Comparison of ENCODE assay signal across 8 cellular contexts in genomic region chr12:109518820-109519665, GRCh38. TPM values are rescaled to one million over a fixed set of nuclear protein-coding genes. Genes with fewer than 3 reads are reported as not detected.
A peak's percentile ranks its signal among the peaks of the same experiment; 100 is the strongest.
DNase-seq lines count a peak whose midpoint lies in the region; ATAC-seq and FAIRE-seq lines count a peak whose summit lies in the region.

No MANE protein-coding gene starts in this region.

- H4K91ac ChIP-seq in mesenchymal stem cell (ENCODE audit: low read length) = no peak overlapping the region

- no peak overlapping the region for H3K23ac ChIP-seq in mesenchymal stem cell (ENCODE audit: low read length in 2 of 2)

- peak overlapping the region in 1 of 2 experiments; percentile 92 for H3K4ac ChIP-seq in mesenchymal stem cell (ENCODE audit: low read depth in 1 of 2, low read length in 2 of 2)

- peak overlapping the region; percentile 18 to 97 for H3K18ac ChIP-seq in mesenchymal stem cell (ENCODE audit: low read depth in 1 of 2, low read length in 2 of 2)

- no peak overlapping the region for H3K4me3 ChIP-seq in mesenchymal stem cell (ENCODE audit: insufficient read depth in 1 of 2, low read depth in 1 of 2, low read length in 2 of 2)

- H2AK5ac ChIP-seq in mesenchymal stem cell (ENCODE audit: low read length, severe bottlenecking) = no peak overlapping the region

- H3K14ac ChIP-seq in mesenchymal stem cell (ENCODE audit: low read length in 2 of 2) = no peak overlapping the region

- DNase-seq in ACHN = peak; percentile 65
- peak; percentile 41 for DNase-seq in GM19239 (ENCODE audit: insufficient read length, low spot score)
- peak; percentile 31 for DNase-seq in NCI-H510A (lab: John Stamatoyannopoulos, UW)
- DNase-seq in activated CD4-positive, alpha-beta T cell treated with anti-CD3 and anti-CD28 coated beads, Interleukin-2, amount 50 U/mL, for 48 hours = peak; percentile 62 to 66
- DNase-seq in effector CD4-positive, alpha-beta T cell = peak; percentile 40
- peak; percentile 96 for DNase-seq in mesenchymal stem cell
- DNase-seq in stimulated activated CD8-positive, alpha-beta memory T cell treated with anti-CD3 and anti-CD28 coated beads, Interleukin-15, amount 100 ng/mL, for 1 hour (ENCODE audit: low read depth) = peak; percentile 27

- in situ Hi-C loops in ACHN (cut with HindIII; ENCODE audit: low pct_ligation_motif_present, low pct_unique_long_range_greater_than_20kb, low sequenced_read_pairs) = loop anchor here (25.0 kb wide), 1 partner anchor 268 kb away; no protein-coding TSS in a partner anchor

- 18% methylated on average over 10 of the region's 11 CpGs for WGBS in mesenchymal stem cell

- H2BK12ac ChIP-seq in mesenchymal stem cell (ENCODE audit: low read length in 2 of 2) = no peak overlapping the region

- no peaks in the 10 kb centered on the region for H3K27me3 ChIP-seq in mesenchymal stem cell (ENCODE audit: control insufficient read depth in 1 of 2, insufficient read depth in 1 of 2, low read length in 2 of 2)

- no peak for ATAC-seq in GM18909 (IDR thresholded peaks at IDR 0.05; ENCODE audit: poor library complexity, unreplicated experiment)

- H3K4me2 ChIP-seq in mesenchymal stem cell (ENCODE audit: low read length, poor library complexity, severe bottlenecking) = no peak overlapping the region

- H3K36me3 ChIP-seq in mesenchymal stem cell (ENCODE audit: control insufficient read depth in 1 of 2, insufficient read depth in 2 of 2, low read depth in 1 of 2, low read length in 2 of 2) = peaks cover 66 to 85% of the 10 kb centered on the region in 2 experiments

- no peak overlapping the region for H2BK5ac ChIP-seq in mesenchymal stem cell (ENCODE audit: low read depth, low read length, poor library complexity, severe bottlenecking)

- peaks cover 2% of the 10 kb centered on the region for H3K79me1 ChIP-seq in mesenchymal stem cell (replicated peaks; ENCODE audit: low read length, poor library complexity, severe bottlenecking)

- peaks cover 1% of the 10 kb centered on the region for H3K4me1 ChIP-seq in mesenchymal stem cell (ENCODE audit: control insufficient read depth, insufficient read depth, low read depth, low read length)

- H3K9me3 ChIP-seq in mesenchymal stem cell (ENCODE audit: control insufficient read depth, low read length) = no peaks in the 10 kb centered on the region

- H2AFZ ChIP-seq in mesenchymal stem cell (ENCODE audit: low read depth, low read length) = no peak overlapping the region

- H3K9ac ChIP-seq in mesenchymal stem cell (ENCODE audit: low read length) = peak overlapping the region; percentile 64

- H2BK15ac ChIP-seq in mesenchymal stem cell (ENCODE audit: low read depth, poor library complexity, severe bottlenecking) = no peak overlapping the region

- peak overlapping the region; percentile 3 for H3K27ac ChIP-seq in mesenchymal stem cell (ENCODE audit: low read length, poor library complexity, severe bottlenecking)

- peak overlapping the region; percentile 66 for H4K8ac ChIP-seq in mesenchymal stem cell (ENCODE audit: low read length)

- peak overlapping the region; percentile 91 for H2BK120ac ChIP-seq in mesenchymal stem cell (ENCODE audit: low read depth, low read length)

- FAIRE-seq in GM19239 (lab: Jason Lieb, UNC) = peak; percentile 89

RNA-seq across cellular contexts. Expression of gene UBE3B, which starts 41.6 kb away (rescaled TPM):
- polyA plus RNA-seq in mesenchymal stem cell (2013, experiment 1 of 2) = 19.1 TPM
- 19.2 TPM for polyA plus RNA-seq in mesenchymal stem cell (2013, experiment 2 of 2)

RNA-seq across cellular contexts. Expression of gene KCTD10, which starts 41.9 kb away (rescaled TPM):
- polyA plus RNA-seq in mesenchymal stem cell (2013, experiment 1 of 2) = 139 TPM
- 132 TPM for polyA plus RNA-seq in mesenchymal stem cell (2013, experiment 2 of 2)

RNA-seq across cellular contexts. Expression of gene MMAB, which starts 54.3 kb away (rescaled TPM):
- 52.7 TPM for polyA plus RNA-seq in mesenchymal stem cell (2013, experiment 1 of 2)
- 55.4 TPM for polyA plus RNA-seq in mesenchymal stem cell (2013, experiment 2 of 2)

RNA-seq across cellular contexts. Expression of gene MVK, which starts 54.6 kb away (rescaled TPM):
- 48.3 TPM for polyA plus RNA-seq in mesenchymal stem cell (2013, experiment 1 of 2)
- polyA plus RNA-seq in mesenchymal stem cell (2013, experiment 2 of 2) = 46.7 TPM

Comparison
In these comparisons a context has a peak if more than half of its experiments do, and no peak if none do; other contexts are left out.
1. DNase-seq: peak in every context shown above with its lines; median percentile 96 in mesenchymal stem cell; 65 in ACHN; 64 in activated CD4-positive, alpha-beta T cell treated with anti-CD3 and anti-CD28 coated beads, Interleukin-2, amount 50 U/mL, for 48 hours; 41 in GM19239; 40 in effector CD4-positive, alpha-beta T cell; 31 in NCI-H510A; 27 in stimulated activated CD8-positive, alpha-beta memory T cell treated with anti-CD3 and anti-CD28 coated beads, Interleukin-15, amount 100 ng/mL, for 1 hour.